In the genomic region with DNA sequence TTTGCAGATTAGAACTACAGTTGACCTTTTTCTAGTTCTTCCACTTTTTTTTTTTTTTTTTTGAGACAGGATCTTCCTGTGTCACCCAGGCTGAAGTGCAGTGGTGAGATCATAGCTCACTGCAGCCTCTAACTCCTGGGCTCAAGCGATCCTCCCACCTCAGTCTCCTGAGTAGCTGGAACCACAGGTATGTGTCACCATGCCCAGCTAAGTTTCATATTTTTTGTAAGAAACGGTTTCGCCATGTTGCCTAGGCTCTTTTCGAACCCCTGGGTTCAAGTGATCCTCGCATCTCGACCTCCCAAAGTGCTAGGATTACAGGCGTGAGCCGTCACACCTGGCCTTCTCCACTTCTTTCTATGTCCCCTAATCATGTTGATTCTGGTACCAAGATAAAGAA, we compare ENCODE assay signal across 11 cellular contexts. TPM values are rescaled to one million over a fixed set of nuclear protein-coding genes. Genes with fewer than 3 reads are reported as not detected.
DNase-seq lines count a peak whose midpoint lies in the region; ATAC-seq and TF ChIP-seq lines count a peak whose summit lies in the region.
"Had no signal": no experiment of that assay in that cellular context is flagged by ENCODE, and none has a peak within 500 bp of the region (broad histone marks: within the 10 kb centered on the region; RNA-seq: fewer than 3 reads in every experiment).

No MANE protein-coding gene starts in this region.

- H3K27ac ChIP-seq in OCI-LY7 (ENCODE audit: low read depth, low read length, poor library complexity, severe bottlenecking), result peak overlapping the region; percentile 57
- H3K27ac ChIP-seq: brain microvascular endothelial cell had no signal

- BruUV-seq in OCI-LY7 (replicated peaks; lab: Mats Ljungman, UMichigan), result no TSS peak

- TF ChIP-seq CTCF in OCI-LY7 (conservative IDR thresholded peaks at IDR 0.05; ENCODE audit: low read length), result no peak

- peak overlapping the region; percentile 38 for H3K4me3 Mint-ChIP-seq in activated naive CD8-positive, alpha-beta T cell treated with anti-CD3 and anti-CD28 coated beads, Interleukin-2, amount 50 U/mL, for 24 hours
- H3K4me3 Mint-ChIP-seq in stimulated activated memory B cell treated with anti-CD40 and anti-IgM and Interleukin-4, amounts not matched to agents 10 μg/mL and 1 μg/mL and 100 μg/mL, for 72 hours, result no peak overlapping the region

- H3K36me3 Mint-ChIP-seq in activated naive CD8-positive, alpha-beta T cell treated with anti-CD3 and anti-CD28 coated beads, Interleukin-2, amount 50 U/mL, for 24 hours (ENCODE audit: low read depth), result peaks cover 25% of the 10 kb centered on the region
- peaks cover 29% of the 10 kb centered on the region for H3K36me3 Mint-ChIP-seq in stimulated activated memory B cell treated with anti-CD40 and anti-IgM and Interleukin-4, amounts not matched to agents 10 μg/mL and 1 μg/mL and 100 μg/mL, for 72 hours

- POLR2A ChIA-PET in OCI-LY7 (lab: Charles Lee), result interaction anchor here (0.6 to 17.9 kb wide), 20 partner anchors 14 to 328 kb away, joined by 3 to 286 read pairs (median 5); a partner anchor contains a TSS

- intact Hi-C loops in OCI-LY7 (cut with micrococcal nuclease; ENCODE audit: unreplicated experiment), result no loop called here

- H3K9me2 ChIP-seq in OCI-LY7 (ENCODE audit: insufficient read depth, low read length), result no peaks in the 10 kb centered on the region

- peak; percentile 67 for ATAC-seq in activated naive CD8-positive, alpha-beta T cell treated with anti-CD3 and anti-CD28 coated beads, Interleukin-2, amount 50 U/mL, for 24 hours
- peak; percentile 22 for ATAC-seq in stimulated activated memory B cell treated with anti-CD40 and anti-IgM and Interleukin-4, amounts not matched to agents 10 μg/mL and 1 μg/mL and 100 μg/mL, for 72 hours
- ATAC-seq in SK-N-SH treated with all-trans-retinoic acid at 6 μM for 48 hours, result no peak
- ATAC-seq in GM21619 (IDR thresholded peaks at IDR 0.05; ENCODE audit: unreplicated experiment), result no peak

- peak overlapping the region; percentile 78 for H3K27ac Mint-ChIP-seq in activated naive CD8-positive, alpha-beta T cell treated with anti-CD3 and anti-CD28 coated beads, Interleukin-2, amount 50 U/mL, for 24 hours
- H3K27ac Mint-ChIP-seq in stimulated activated memory B cell treated with anti-CD40 and anti-IgM and Interleukin-4, amounts not matched to agents 10 μg/mL and 1 μg/mL and 100 μg/mL, for 72 hours, result peak overlapping the region; percentile 85

- peak; percentile 58 for DNase-seq in activated CD8-positive, alpha-beta memory T cell treated with anti-CD3 and anti-CD28 coated beads for 24 hours
- no peak for DNase-seq in activated CD8-positive, alpha-beta memory T cell treated with anti-CD3 and anti-CD28 coated beads, Interleukin-2, amount 50 U/mL, for 48 hours
- DNase-seq in OCI-LY7 (ENCODE audit: low spot score) (no peak), D341Med (ENCODE audit: low spot score) (no peak)
- DNase-seq in activated naive CD8-positive, alpha-beta T cell treated with anti-CD3 and anti-CD28 coated beads, Interleukin-2, amount 50 U/mL, for 24 hours, result no peak
- DNase-seq: brain microvascular endothelial cell, left ventricle myocardium superior, NCI-H1417 had no signal

- CTCF ChIA-PET in OCI-LY7 (lab: Charles Lee; ENCODE audit: unreplicated experiment), result interaction anchor here (0.7 to 2.3 kb wide), 8 partner anchors 14 to 96 kb away, joined by 3 to 14 read pairs (median 5); no protein-coding TSS in a partner anchor

- H3K79me2 ChIP-seq in OCI-LY7 (ENCODE audit: insufficient read depth, low read depth, low read length), result peaks cover 20% of the 10 kb centered on the region; the same call in 1 of the 2 replicates

- H3K4me1 ChIP-seq in OCI-LY7 (ENCODE audit: insufficient read depth, low read length, poor library complexity, severe bottlenecking), result peaks cover 100% of the 10 kb centered on the region

- peak overlapping the region; percentile 69 for H3K4me2 ChIP-seq in OCI-LY7 (ENCODE audit: low read length)

- no peaks in the 10 kb centered on the region for H3K9me3 Mint-ChIP-seq in activated naive CD8-positive, alpha-beta T cell treated with anti-CD3 and anti-CD28 coated beads, Interleukin-2, amount 50 U/mL, for 24 hours
- H3K9me3 Mint-ChIP-seq in stimulated activated memory B cell treated with anti-CD40 and anti-IgM and Interleukin-4, amounts not matched to agents 10 μg/mL and 1 μg/mL and 100 μg/mL, for 72 hours, result no peaks in the 10 kb centered on the region

- H3K36me3 ChIP-seq in OCI-LY7 (ENCODE audit: insufficient read depth, low read length), result no peaks in the 10 kb centered on the region
- H3K36me3 ChIP-seq: brain microvascular endothelial cell had no signal

- peak overlapping the region; percentile 1; the same call in 1 of the 2 replicates for H2AFZ ChIP-seq in OCI-LY7 (ENCODE audit: low read length)

- no peak overlapping the region for H3K4me3 ChIP-seq in OCI-LY7 (ENCODE audit: low read depth, low read length, poor library complexity, severe bottlenecking)

- no peaks in the 10 kb centered on the region for H3K27me3 Mint-ChIP-seq in activated naive CD8-positive, alpha-beta T cell treated with anti-CD3 and anti-CD28 coated beads, Interleukin-2, amount 50 U/mL, for 24 hours
- H3K27me3 Mint-ChIP-seq in stimulated activated memory B cell treated with anti-CD40 and anti-IgM and Interleukin-4, amounts not matched to agents 10 μg/mL and 1 μg/mL and 100 μg/mL, for 72 hours, result no peaks in the 10 kb centered on the region

- H3K9me3 ChIP-seq in OCI-LY7 (ENCODE audit: low read length), result no peaks in the 10 kb centered on the region

- no peaks in the 10 kb centered on the region for H4K20me1 ChIP-seq in OCI-LY7 (ENCODE audit: insufficient read depth, low read length)

- H3K4me1 Mint-ChIP-seq in activated naive CD8-positive, alpha-beta T cell treated with anti-CD3 and anti-CD28 coated beads, Interleukin-2, amount 50 U/mL, for 24 hours, result peaks cover 95% of the 10 kb centered on the region
- H3K4me1 Mint-ChIP-seq in stimulated activated memory B cell treated with anti-CD40 and anti-IgM and Interleukin-4, amounts not matched to agents 10 μg/mL and 1 μg/mL and 100 μg/mL, for 72 hours, result peaks cover 87% of the 10 kb centered on the region

TF ChIP-seq in SK-N-SH treated with all-trans-retinoic acid at 6 μM for 48 hours, 23 proteins besides CTCF, POLR2A, EP300 and RAD21:
- TF ChIP-seq ZC3H10 (CRISPR knock-in tag; IDR thresholded peaks at IDR 0.05) (no peak), PPARA (CRISPR knock-in tag; IDR thresholded peaks at IDR 0.05; ENCODE audit: borderline replicate concordance) (no peak), ZNF565 (CRISPR knock-in tag; conservative IDR thresholded peaks at IDR 0.05; ENCODE audit: low read depth) (no peak), ESRRG (CRISPR knock-in tag; IDR thresholded peaks at IDR 0.05) (no peak)
- TF ChIP-seq, protein P1, sequence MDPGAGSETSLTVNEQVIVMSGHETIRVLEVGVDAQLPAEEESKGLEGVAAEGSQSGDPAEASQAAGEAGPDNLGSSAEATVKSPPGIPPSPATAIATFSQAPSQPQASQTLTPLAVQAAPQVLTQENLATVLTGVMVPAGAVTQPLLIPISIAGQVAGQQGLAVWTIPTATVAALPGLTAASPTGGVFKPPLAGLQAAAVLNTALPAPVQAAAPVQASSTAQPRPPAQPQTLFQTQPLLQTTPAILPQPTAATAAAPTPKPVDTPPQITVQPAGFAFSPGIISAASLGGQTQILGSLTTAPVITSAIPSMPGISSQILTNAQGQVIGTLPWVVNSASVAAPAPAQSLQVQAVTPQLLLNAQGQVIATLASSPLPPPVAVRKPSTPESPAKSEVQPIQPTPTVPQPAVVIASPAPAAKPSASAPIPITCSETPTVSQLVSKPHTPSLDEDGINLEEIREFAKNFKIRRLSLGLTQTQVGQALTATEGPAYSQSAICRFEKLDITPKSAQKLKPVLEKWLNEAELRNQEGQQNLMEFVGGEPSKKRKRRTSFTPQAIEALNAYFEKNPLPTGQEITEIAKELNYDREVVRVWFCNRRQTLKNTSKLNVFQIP (CRISPR knock-in tag; IDR thresholded peaks at IDR 0.05; ENCODE audit: borderline replicate concordance, low read depth), result no peak

RNA-seq across cellular contexts. Expression of a gene that starts 39.7 kb away (rescaled TPM):
- total RNA-seq in OCI-LY7 (2014; rRNA removed; shearing (Covaris generic)), result 92.9 and 95.1 TPM in 2 replicates
- 75.4 and 94.5 TPM in 2 replicates for total RNA-seq in OCI-LY7 (2022)

Comparison
In these comparisons a context has a peak if more than half of its experiments do, and no peak if none do; other contexts are left out.
1. ATAC-seq: peak in activated naive CD8-positive, alpha-beta T cell treated with anti-CD3 and anti-CD28 coated beads, Interleukin-2, amount 50 U/mL, for 24 hours (single experiment) and stimulated activated memory B cell treated with anti-CD40 and anti-IgM and Interleukin-4, amounts not matched to agents 10 μg/mL and 1 μg/mL and 100 μg/mL, for 72 hours (single experiment); none in SK-N-SH treated with all-trans-retinoic acid at 6 μM for 48 hours (single experiment) and GM21619 (single experiment).